ENCODE assay signal across 3 cellular contexts in genomic region chr14:79260406-79260805, GRCh38.
"Had no signal": no experiment of that assay in that cellular context is flagged by ENCODE, and none has a peak within 500 bp of the region (broad histone marks: within the 10 kb centered on the region; RNA-seq: fewer than 3 reads in every experiment).

No MANE protein-coding gene starts in this region.

- H3K4me3 ChIP-seq: GM12878 had no signal

- ATAC-seq: GM12878 had no signal

- DNase-seq: GDM1, GF-D8 had no signal
